ENCODE assay signal across 13 cellular contexts in genomic region chr3:12955651-12956315, GRCh38.
DNase-seq lines count a peak whose midpoint lies in the region; ATAC-seq and TF ChIP-seq lines count a peak whose summit lies in the region.
"Had no signal": no experiment of that assay in that cellular context is flagged by ENCODE, and none has a peak within 500 bp of the region (broad histone marks: within the 10 kb centered on the region; RNA-seq: fewer than 3 reads in every experiment).

No MANE protein-coding gene starts in this region.

- H3K9ac ChIP-seq in SK-N-SH: no peak overlapping the region
- H3K9ac ChIP-seq in Karpas-422 (ENCODE audit: low read length): no peak overlapping the region

- TF ChIP-seq RAD21 in SK-N-SH (IDR thresholded peaks at IDR 0.05; ENCODE audit: low read length): no peak

- H3K4me3 Mint-ChIP-seq in dendritic cell treated with granulocyte-macrophage colony-stimulating factor and Interleukin-4, amounts not matched to agents 40 ng/mL and 50 ng/mL, for 4 days: no peak overlapping the region
- H3K4me3 Mint-ChIP-seq in naive B cell: peak overlapping the region; percentile 74 to 90 (median 84)
- H3K4me3 Mint-ChIP-seq: stimulated activated naive CD8-positive, alpha-beta T cell treated with anti-CD3 and anti-CD28 coated beads, Interleukin-15, amount 100 ng/mL, for 72 hours had no signal

- H3F3A ChIP-seq in SK-N-SH (replicated peaks; ENCODE audit: insufficient read depth): no peaks in the 10 kb centered on the region

- CTCF ChIA-PET in SK-N-SH (lab: Yijun Ruan, JAX): interaction anchor here (0.6 to 5.3 kb wide), 11 partner anchors 10 to 92 kb away, joined by 3 to 32 read pairs (median 5); no protein-coding TSS in a partner anchor

- POLR2A ChIA-PET in SK-N-SH (lab: Yijun Ruan, JAX): interaction anchor here (1.0 kb wide), 1 partner anchor 9 kb away, joined by 4 read pairs; no protein-coding TSS in a partner anchor

- peak overlapping the region; percentile 24 to 61; a peak in 3 of 4 replicates for H3K27ac ChIP-seq in SK-N-SH (ENCODE audit: low read depth in 2 of 2, low read length in 1 of 2)
- peak overlapping the region; percentile 18 to 60 (median 48) for H3K27ac ChIP-seq in thyroid gland
- H3K27ac ChIP-seq in Karpas-422 (ENCODE audit: low read length): no peak overlapping the region
- H3K27ac ChIP-seq: 22Rv1 had no signal

- H3K79me2 ChIP-seq in SK-N-SH (ENCODE audit: insufficient read depth): peaks cover 66% of the 10 kb centered on the region; the same call in 1 of the 2 replicates
- H3K79me2 ChIP-seq in Karpas-422 (ENCODE audit: low read length): no peaks in the 10 kb centered on the region

- 98% methylated on average over 7 of the region's 14 CpGs for whole genome bisulfite sequencing in SK-N-SH (ENCODE audit: low lambda C conversion rate)
- WGBS in thyroid gland, 2 donors: 82 to 85% methylated on average over 10 to 13 of the region's 14 CpGs

- no peaks in the 10 kb centered on the region for H3K27me3 ChIP-seq in SK-N-SH (ENCODE audit: insufficient read depth)
- H3K27me3 ChIP-seq in thyroid gland: no peaks in the 10 kb centered on the region
- H3K27me3 ChIP-seq in Karpas-422 (ENCODE audit: low read length): no peaks in the 10 kb centered on the region

- H2AFZ ChIP-seq in SK-N-SH (ENCODE audit: low read depth): no peak overlapping the region
- H2AFZ ChIP-seq in Karpas-422 (ENCODE audit: low read length): no peak overlapping the region

- no peak for DNase-seq in SK-N-SH
- DNase-seq in naive B cell: no peak
- DNase-seq in thyroid gland: peak in 1 of 2 donors; percentile 17
- DNase-seq in Karpas-422: no peak
- DNase-seq in NCI-H1694 (lab: John Stamatoyannopoulos, UW): no peak
- DNase-seq: NCI-H1048 had no signal

- peaks cover 76% of the 10 kb centered on the region for H3K36me3 Mint-ChIP-seq in dendritic cell treated with granulocyte-macrophage colony-stimulating factor and Interleukin-4, amounts not matched to agents 40 ng/mL and 50 ng/mL, for 4 days (ENCODE audit: low read depth)
- H3K36me3 Mint-ChIP-seq in naive B cell: no peaks in the 10 kb centered on the region

- no peak for ATAC-seq in SK-N-SH treated with all-trans-retinoic acid at 6 μM for 48 hours
- no peak for ATAC-seq in naive B cell (ENCODE audit: low read depth in 2 of 2)
- ATAC-seq in HG03175 (IDR thresholded peaks at IDR 0.05; ENCODE audit: unreplicated experiment): no peak

- H3K4me1 ChIP-seq in SK-N-SH (ENCODE audit: control insufficient read depth in 1 of 2, insufficient read depth in 2 of 2, low read depth in 1 of 2, low read length in 1 of 2): peaks cover 15 to 59% of the 10 kb centered on the region in 2 experiments; a peak in 2 of 4 replicates
- peaks cover 15 to 59% of the 10 kb centered on the region in 2 donors for H3K4me1 ChIP-seq in thyroid gland
- peaks cover 8% of the 10 kb centered on the region for H3K4me1 ChIP-seq in Karpas-422 (ENCODE audit: low read length)

- H3K9me3 ChIP-seq in SK-N-SH (no peaks in the 10 kb centered on the region), thyroid gland (no peaks in the 10 kb centered on the region), Karpas-422 (ENCODE audit: low read length) (no peaks in the 10 kb centered on the region)

- H3K4me3 ChIP-seq in SK-N-SH (ENCODE audit: low read depth in 2 of 2, low read length in 1 of 2) (no peak overlapping the region), thyroid gland (replicated peaks in 1 of 3) (no peak overlapping the region), Karpas-422 (ENCODE audit: low read length) (no peak overlapping the region)

- TF ChIP-seq POLR2A in thyroid gland (IDR thresholded peaks at IDR 0.05): no peak

- H3K9me2 ChIP-seq in SK-N-SH: no peaks in the 10 kb centered on the region
- H3K9me2 ChIP-seq in Karpas-422 (replicated peaks; ENCODE audit: insufficient read depth, low read length): no peaks in the 10 kb centered on the region

- H3K36me3 ChIP-seq in SK-N-SH (replicated peaks in 1 of 2; ENCODE audit: control insufficient read depth in 1 of 2, insufficient read depth in 2 of 2, low read length in 1 of 2) (no peaks in the 10 kb centered on the region), thyroid gland (no peaks in the 10 kb centered on the region), Karpas-422 (ENCODE audit: insufficient read depth, low read length) (no peaks in the 10 kb centered on the region)

- no peaks in the 10 kb centered on the region for H3K9me3 Mint-ChIP-seq in dendritic cell treated with granulocyte-macrophage colony-stimulating factor and Interleukin-4, amounts not matched to agents 40 ng/mL and 50 ng/mL, for 4 days
- H3K9me3 Mint-ChIP-seq in naive B cell: no peaks in the 10 kb centered on the region
- H3K9me3 Mint-ChIP-seq: stimulated activated naive CD8-positive, alpha-beta T cell treated with anti-CD3 and anti-CD28 coated beads, Interleukin-15, amount 100 ng/mL, for 72 hours; T-cell had no signal

- no peaks in the 10 kb centered on the region for H3K27me3 Mint-ChIP-seq in dendritic cell treated with granulocyte-macrophage colony-stimulating factor and Interleukin-4, amounts not matched to agents 40 ng/mL and 50 ng/mL, for 4 days
- H3K27me3 Mint-ChIP-seq in naive B cell: no peaks in the 10 kb centered on the region
- H3K27me3 Mint-ChIP-seq: progenitor cell of endocrine pancreas; stimulated activated naive CD8-positive, alpha-beta T cell treated with anti-CD3 and anti-CD28 coated beads, Interleukin-15, amount 100 ng/mL, for 72 hours; T-cell had no signal

- intact Hi-C loops in dendritic cell treated with granulocyte-macrophage colony-stimulating factor and Interleukin-4, amounts not matched to agents 40 ng/mL and 50 ng/mL, for 4 days (cut with micrococcal nuclease): loop anchor here (5.0 kb wide), 1 partner anchor 37 kb away; no protein-coding TSS in a partner anchor
- intact Hi-C loops in thyroid gland (cut with DNase I): no loop called here

- H4K20me1 ChIP-seq in SK-N-SH (ENCODE audit: insufficient read depth) (peaks cover 74% of the 10 kb centered on the region), Karpas-422 (ENCODE audit: insufficient read depth, low read depth, low read length) (peaks cover 45% of the 10 kb centered on the region; the same call in 1 of the 2 replicates)

- peak overlapping the region; percentile 87 for H3K27ac Mint-ChIP-seq in dendritic cell treated with granulocyte-macrophage colony-stimulating factor and Interleukin-4, amounts not matched to agents 40 ng/mL and 50 ng/mL, for 4 days
- peak overlapping the region; percentile 72 to 96 (median 90) for H3K27ac Mint-ChIP-seq in naive B cell
- H3K27ac Mint-ChIP-seq: progenitor cell of endocrine pancreas had no signal

- H3K4me1 Mint-ChIP-seq in dendritic cell treated with granulocyte-macrophage colony-stimulating factor and Interleukin-4, amounts not matched to agents 40 ng/mL and 50 ng/mL, for 4 days (ENCODE audit: low read depth): peaks cover 93% of the 10 kb centered on the region
- peaks cover 74 to 93% (median 88%) of the 10 kb centered on the region in 3 donors for H3K4me1 Mint-ChIP-seq in naive B cell

- H3K4me2 ChIP-seq in SK-N-SH: 0 out of 2 replicates have a peak overlapping the region, but pooled peaks have one; percentile 53
- H3K4me2 ChIP-seq in Karpas-422 (ENCODE audit: low read depth, low read length, poor library complexity, severe bottlenecking): no peak overlapping the region

- no peak for TF ChIP-seq EP300 in SK-N-SH (IDR thresholded peaks at IDR 0.05; ENCODE audit: borderline replicate concordance in 1 of 2, low read depth in 1 of 2, low read length in 1 of 2)

- TF ChIP-seq CTCF in SK-N-SH (IDR thresholded peaks at IDR 0.05) (no peak), thyroid gland (IDR thresholded peaks at IDR 0.05) (no peak)

TF ChIP-seq in SK-N-SH, 30 proteins besides CTCF, POLR2A, EP300 and RAD21 (continues in another document):
- no peak for TF ChIP-seq RCOR1 (IDR thresholded peaks at IDR 0.05; ENCODE audit: low read length)
- no peak for TF ChIP-seq RFX5 (IDR thresholded peaks at IDR 0.05; ENCODE audit: low read length)
- TF ChIP-seq POLR2AphosphoS5 (IDR thresholded peaks at IDR 0.05; ENCODE audit: low read depth, low read length): no peak
- TF ChIP-seq, protein P1, sequence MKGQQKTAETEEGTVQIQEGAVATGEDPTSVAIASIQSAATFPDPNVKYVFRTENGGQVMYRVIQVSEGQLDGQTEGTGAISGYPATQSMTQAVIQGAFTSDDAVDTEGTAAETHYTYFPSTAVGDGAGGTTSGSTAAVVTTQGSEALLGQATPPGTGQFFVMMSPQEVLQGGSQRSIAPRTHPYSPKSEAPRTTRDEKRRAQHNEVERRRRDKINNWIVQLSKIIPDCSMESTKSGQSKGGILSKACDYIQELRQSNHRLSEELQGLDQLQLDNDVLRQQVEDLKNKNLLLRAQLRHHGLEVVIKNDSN (IDR thresholded peaks at IDR 0.05; ENCODE audit: borderline replicate concordance, low read depth): no peak
- no peak for TF ChIP-seq TAF1 (IDR thresholded peaks at IDR 0.05; ENCODE audit: borderline replicate concordance, low read depth, low read length)

TF ChIP-seq in SK-N-SH treated with all-trans-retinoic acid at 6 μM for 48 hours, 23 proteins besides CTCF, POLR2A, EP300 and RAD21 (continues in another document):
- TF ChIP-seq PATZ1 (CRISPR knock-in tag; IDR thresholded peaks at IDR 0.05; ENCODE audit: borderline replicate concordance) (no peak), SNAI2 (CRISPR knock-in tag; IDR thresholded peaks at IDR 0.05) (no peak), ZNF565 (CRISPR knock-in tag; conservative IDR thresholded peaks at IDR 0.05; ENCODE audit: low read depth) (no peak)
